In genomic region chr10:110746254-110746826, GRCh38 we compare ENCODE assay signal across 8 cellular contexts.
DNase-seq lines count a peak whose midpoint lies in the region; ATAC-seq and TF ChIP-seq lines count a peak whose summit lies in the region.

No MANE protein-coding gene starts in this region.

- H3K4me3 Mint-ChIP-seq in natural killer cell = no peak overlapping the region
- H3K4me3 Mint-ChIP-seq in type B pancreatic cell = no peak overlapping the region

- H3K9me3 Mint-ChIP-seq in natural killer cell (no peaks in the 10 kb centered on the region), type B pancreatic cell (peaks cover 6% of the 10 kb centered on the region)

- H3K27ac Mint-ChIP-seq in natural killer cell = no peak overlapping the region
- no peak overlapping the region for H3K27ac Mint-ChIP-seq in type B pancreatic cell

- no peaks in the 10 kb centered on the region for H3K36me3 Mint-ChIP-seq in natural killer cell
- H3K36me3 Mint-ChIP-seq in type B pancreatic cell = peaks cover 3% of the 10 kb centered on the region

- H3K4me3 ChIP-seq in esophagus squamous epithelium = peak overlapping the region in 1 of 4 donors; percentile 31

- no peaks in the 10 kb centered on the region for H3K36me3 ChIP-seq in esophagus squamous epithelium

- peak overlapping the region; percentile 25 to 68 (median 44) for H3K27ac ChIP-seq in esophagus squamous epithelium

- 2 to 14% methylated on average over 3 to 4 of the region's 4 CpGs for WGBS in esophagus squamous epithelium, 2 donors

- DNase-seq in stimulated activated CD4-positive, alpha-beta T cell treated with anti-CD3 and anti-CD28 coated beads, Interleukin-12 subunit alpha, Interleukin-12 subunit beta, amount 100 ng/mL, for 4 hours = peak; percentile 13
- DNase-seq in stimulated activated CD4-positive, alpha-beta T cell treated with anti-CD3 and anti-CD28 coated beads, Interleukin-1b, Interleukin-23, amount 100 ng/mL, for 48 hours = no peak
- peak; percentile 49 for DNase-seq in NCI-H82 treated with DMSO at 0.1 percent for 48 hours (lab: John Stamatoyannopoulos, UW; ENCODE audit: unreplicated experiment)
- peak; percentile 30 for DNase-seq in activated T-cell treated with anti-CD3 and anti-CD28 coated beads for 4 hours
- no peak for DNase-seq in esophagus squamous epithelium (lab: John Stamatoyannopoulos, UW)
- no peak for DNase-seq in natural killer cell
- no peak for DNase-seq in type B pancreatic cell (ENCODE audit: extremely low spot score, unreplicated experiment)

- H3K4me1 ChIP-seq in esophagus squamous epithelium = peaks cover 6 to 21% (median 9%) of the 10 kb centered on the region in 3 donors

- intact Hi-C loops in esophagus squamous epithelium (cut with DNase I) (loop anchor here (10.0 kb wide), 2 partner anchors 132 to 148 kb away; no protein-coding TSS in a partner anchor), natural killer cell (cut with micrococcal nuclease) (loop anchor here (1.0 to 5.0 kb wide), 3 partner anchors 147 to 1391 kb away; no protein-coding TSS in a partner anchor)

- H3K27me3 Mint-ChIP-seq in natural killer cell (ENCODE audit: low read depth in 2 of 2) (peaks cover 5 to 13% of the 10 kb centered on the region in 2 donors), type B pancreatic cell (no peaks in the 10 kb centered on the region)

- ATAC-seq in HG03432 (IDR thresholded peaks at IDR 0.05; ENCODE audit: unreplicated experiment) (peak; percentile 53), natural killer cell (peak; percentile 55 to 70 (median 61))

- no peak for TF ChIP-seq POLR2A in esophagus squamous epithelium (IDR thresholded peaks at IDR 0.05)

- TF ChIP-seq CTCF in esophagus squamous epithelium (IDR thresholded peaks at IDR 0.05) = peak; percentile 82 to 94 (median 86)
- TF ChIP-seq CTCF in natural killer cell (IDR thresholded peaks at IDR 0.05) = peak; percentile 79
- peak; percentile 91 for TF ChIP-seq CTCF in type B pancreatic cell (conservative IDR thresholded peaks at IDR 0.05)

- H3K9me3 ChIP-seq in esophagus squamous epithelium = no peaks in the 10 kb centered on the region

- H3K4me1 Mint-ChIP-seq in natural killer cell (no peaks in the 10 kb centered on the region), type B pancreatic cell (ENCODE audit: unreplicated experiment) (peaks cover 5% of the 10 kb centered on the region)

- H3K27me3 ChIP-seq in esophagus squamous epithelium = no peaks in the 10 kb centered on the region

Comparison
In these comparisons a context has a peak if more than half of its experiments do, and no peak if none do; other contexts are left out.
1. DNase-seq: peak in stimulated activated CD4-positive, alpha-beta T cell treated with anti-CD3 and anti-CD28 coated beads, Interleukin-12 subunit alpha, Interleukin-12 subunit beta, amount 100 ng/mL, for 4 hours (single experiment), NCI-H82 treated with DMSO at 0.1 percent for 48 hours (single experiment) and activated T-cell treated with anti-CD3 and anti-CD28 coated beads for 4 hours (single experiment); none in stimulated activated CD4-positive, alpha-beta T cell treated with anti-CD3 and anti-CD28 coated beads, Interleukin-1b, Interleukin-23, amount 100 ng/mL, for 48 hours (single experiment), esophagus squamous epithelium (single experiment), natural killer cell (single experiment) and type B pancreatic cell (single experiment).
2. Peak in every context shown above with its lines, with median percentiles within 50 percentile points of each other: CTCF ChIP-seq.